Comparison of ENCODE assay signal across 2 cellular contexts in the genomic region with DNA sequence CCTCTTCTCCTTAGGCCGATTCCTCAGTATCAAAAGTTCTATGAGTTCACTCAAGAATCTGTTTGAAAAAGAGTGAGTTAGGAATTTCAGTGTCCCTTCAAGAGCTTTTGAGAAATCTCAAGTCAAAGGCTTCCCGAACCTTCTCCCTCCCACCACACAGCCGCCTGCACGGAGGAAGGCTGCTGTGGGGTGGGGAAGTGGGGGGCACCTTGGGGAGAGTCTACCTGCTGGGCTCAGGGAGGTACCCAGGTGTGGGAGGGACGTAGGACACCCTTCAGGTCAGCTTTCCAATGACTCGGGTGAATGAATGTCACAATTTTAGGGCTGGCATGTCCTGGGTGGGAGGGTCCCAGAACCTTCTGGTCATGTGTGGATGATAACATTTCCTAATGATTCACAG.
TF ChIP-seq lines count a peak whose summit lies in the region.

No MANE protein-coding gene starts in this region.

TF ChIP-seq in SK-N-SH, 30 proteins besides CTCF, POLR2A, EP300 and RAD21:
- TF ChIP-seq NFIC (IDR thresholded peaks at IDR 0.05; ENCODE audit: borderline replicate concordance) (no peak), CHD2 (IDR thresholded peaks at IDR 0.05; ENCODE audit: low read length, partially characterized antibody) (no peak), YY1 (IDR thresholded peaks at IDR 0.05; ENCODE audit: low read depth) (no peak), FOSL2 (IDR thresholded peaks at IDR 0.05; ENCODE audit: borderline replicate concordance, low read depth) (no peak), GABPA (IDR thresholded peaks at IDR 0.05; ENCODE audit: low read depth) (no peak)
- TF ChIP-seq, protein P1, sequence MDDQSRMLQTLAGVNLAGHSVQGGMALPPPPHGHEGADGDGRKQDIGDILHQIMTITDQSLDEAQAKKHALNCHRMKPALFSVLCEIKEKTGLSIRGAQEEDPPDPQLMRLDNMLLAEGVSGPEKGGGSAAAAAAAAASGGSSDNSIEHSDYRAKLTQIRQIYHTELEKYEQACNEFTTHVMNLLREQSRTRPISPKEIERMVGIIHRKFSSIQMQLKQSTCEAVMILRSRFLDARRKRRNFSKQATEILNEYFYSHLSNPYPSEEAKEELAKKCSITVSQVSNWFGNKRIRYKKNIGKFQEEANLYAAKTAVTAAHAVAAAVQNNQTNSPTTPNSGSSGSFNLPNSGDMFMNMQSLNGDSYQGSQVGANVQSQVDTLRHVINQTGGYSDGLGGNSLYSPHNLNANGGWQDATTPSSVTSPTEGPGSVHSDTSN (IDR thresholded peaks at IDR 0.05), result no peak
- TF ChIP-seq, protein P2, sequence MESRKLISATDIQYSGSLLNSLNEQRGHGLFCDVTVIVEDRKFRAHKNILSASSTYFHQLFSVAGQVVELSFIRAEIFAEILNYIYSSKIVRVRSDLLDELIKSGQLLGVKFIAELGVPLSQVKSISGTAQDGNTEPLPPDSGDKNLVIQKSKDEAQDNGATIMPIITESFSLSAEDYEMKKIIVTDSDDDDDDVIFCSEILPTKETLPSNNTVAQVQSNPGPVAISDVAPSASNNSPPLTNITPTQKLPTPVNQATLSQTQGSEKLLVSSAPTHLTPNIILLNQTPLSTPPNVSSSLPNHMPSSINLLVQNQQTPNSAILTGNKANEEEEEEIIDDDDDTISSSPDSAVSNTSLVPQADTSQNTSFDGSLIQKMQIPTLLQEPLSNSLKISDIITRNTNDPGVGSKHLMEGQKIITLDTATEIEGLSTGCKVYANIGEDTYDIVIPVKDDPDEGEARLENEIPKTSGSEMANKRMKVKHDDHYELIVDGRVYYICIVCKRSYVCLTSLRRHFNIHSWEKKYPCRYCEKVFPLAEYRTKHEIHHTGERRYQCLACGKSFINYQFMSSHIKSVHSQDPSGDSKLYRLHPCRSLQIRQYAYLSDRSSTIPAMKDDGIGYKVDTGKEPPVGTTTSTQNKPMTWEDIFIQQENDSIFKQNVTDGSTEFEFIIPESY (IDR thresholded peaks at IDR 0.05; ENCODE audit: borderline replicate concordance, low read depth), result no peak

TF ChIP-seq in SK-N-SH treated with all-trans-retinoic acid at 6 μM for 48 hours, 23 proteins besides CTCF, POLR2A, EP300 and RAD21:
- TF ChIP-seq ISL1 (CRISPR knock-in tag; IDR thresholded peaks at IDR 0.05), result no peak
- TF ChIP-seq CSDC2 (CRISPR knock-in tag; IDR thresholded peaks at IDR 0.05), result no peak
- TF ChIP-seq ZFP30 (CRISPR knock-in tag; IDR thresholded peaks at IDR 0.05), result no peak
- TF ChIP-seq ZFP3 (CRISPR knock-in tag; IDR thresholded peaks at IDR 0.05), result no peak
